1 cellular context compared by ENCODE assay signal in the genomic region with DNA sequence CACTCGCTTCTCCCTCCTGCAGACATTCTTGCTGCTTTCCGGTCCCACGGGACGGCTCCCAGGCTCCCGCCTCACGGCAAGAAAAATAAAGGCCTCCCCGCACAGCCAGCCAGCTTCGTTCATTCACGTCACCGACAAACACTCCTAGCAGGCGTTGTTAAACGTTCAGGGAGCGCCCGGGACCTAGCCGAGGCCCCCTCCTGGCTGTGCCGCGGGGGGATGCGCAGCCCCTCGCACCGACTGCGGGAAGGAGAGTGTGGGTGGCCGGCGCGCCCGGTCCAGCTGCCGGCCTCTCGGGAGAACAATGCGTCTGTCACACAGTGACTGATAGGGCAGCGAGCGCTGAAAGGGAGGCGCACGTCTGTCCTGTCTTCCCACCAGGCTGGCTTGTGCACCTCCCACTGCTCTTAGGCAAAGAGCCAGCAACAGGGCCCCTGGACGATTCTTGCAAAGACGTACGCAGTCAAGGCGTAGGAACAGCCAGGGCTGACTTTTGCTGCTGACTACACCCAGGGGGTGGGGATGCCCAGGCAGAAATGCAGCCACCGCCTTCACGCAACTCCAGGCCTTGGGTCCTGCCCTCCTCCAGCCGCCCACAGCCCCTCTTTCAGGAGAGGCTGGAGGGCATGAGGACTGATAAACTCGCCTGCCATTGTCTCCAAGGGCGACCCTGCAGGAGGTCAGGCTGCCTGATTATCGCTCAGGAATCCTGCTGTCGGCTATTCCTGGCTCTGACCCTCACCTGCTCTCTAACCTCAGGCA.
A peak's percentile ranks its signal among the peaks of the same experiment; 100 is the strongest.
TF ChIP-seq lines count a peak whose summit lies in the region.

No MANE protein-coding gene starts in this region.

TF ChIP-seq in HEK293, 187 proteins besides CTCF, POLR2A, EP300 and RAD21 (continued from another document and continues in another):
- TF ChIP-seq, protein P1, sequence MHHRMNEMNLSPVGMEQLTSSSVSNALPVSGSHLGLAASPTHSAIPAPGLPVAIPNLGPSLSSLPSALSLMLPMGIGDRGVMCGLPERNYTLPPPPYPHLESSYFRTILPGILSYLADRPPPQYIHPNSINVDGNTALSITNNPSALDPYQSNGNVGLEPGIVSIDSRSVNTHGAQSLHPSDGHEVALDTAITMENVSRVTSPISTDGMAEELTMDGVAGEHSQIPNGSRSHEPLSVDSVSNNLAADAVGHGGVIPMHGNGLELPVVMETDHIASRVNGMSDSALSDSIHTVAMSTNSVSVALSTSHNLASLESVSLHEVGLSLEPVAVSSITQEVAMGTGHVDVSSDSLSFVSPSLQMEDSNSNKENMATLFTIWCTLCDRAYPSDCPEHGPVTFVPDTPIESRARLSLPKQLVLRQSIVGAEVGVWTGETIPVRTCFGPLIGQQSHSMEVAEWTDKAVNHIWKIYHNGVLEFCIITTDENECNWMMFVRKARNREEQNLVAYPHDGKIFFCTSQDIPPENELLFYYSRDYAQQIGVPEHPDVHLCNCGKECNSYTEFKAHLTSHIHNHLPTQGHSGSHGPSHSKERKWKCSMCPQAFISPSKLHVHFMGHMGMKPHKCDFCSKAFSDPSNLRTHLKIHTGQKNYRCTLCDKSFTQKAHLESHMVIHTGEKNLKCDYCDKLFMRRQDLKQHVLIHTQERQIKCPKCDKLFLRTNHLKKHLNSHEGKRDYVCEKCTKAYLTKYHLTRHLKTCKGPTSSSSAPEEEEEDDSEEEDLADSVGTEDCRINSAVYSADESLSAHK (tag by site-specific recombination; IDR thresholded peaks at IDR 0.05): no peak
- TF ChIP-seq, protein P2, sequence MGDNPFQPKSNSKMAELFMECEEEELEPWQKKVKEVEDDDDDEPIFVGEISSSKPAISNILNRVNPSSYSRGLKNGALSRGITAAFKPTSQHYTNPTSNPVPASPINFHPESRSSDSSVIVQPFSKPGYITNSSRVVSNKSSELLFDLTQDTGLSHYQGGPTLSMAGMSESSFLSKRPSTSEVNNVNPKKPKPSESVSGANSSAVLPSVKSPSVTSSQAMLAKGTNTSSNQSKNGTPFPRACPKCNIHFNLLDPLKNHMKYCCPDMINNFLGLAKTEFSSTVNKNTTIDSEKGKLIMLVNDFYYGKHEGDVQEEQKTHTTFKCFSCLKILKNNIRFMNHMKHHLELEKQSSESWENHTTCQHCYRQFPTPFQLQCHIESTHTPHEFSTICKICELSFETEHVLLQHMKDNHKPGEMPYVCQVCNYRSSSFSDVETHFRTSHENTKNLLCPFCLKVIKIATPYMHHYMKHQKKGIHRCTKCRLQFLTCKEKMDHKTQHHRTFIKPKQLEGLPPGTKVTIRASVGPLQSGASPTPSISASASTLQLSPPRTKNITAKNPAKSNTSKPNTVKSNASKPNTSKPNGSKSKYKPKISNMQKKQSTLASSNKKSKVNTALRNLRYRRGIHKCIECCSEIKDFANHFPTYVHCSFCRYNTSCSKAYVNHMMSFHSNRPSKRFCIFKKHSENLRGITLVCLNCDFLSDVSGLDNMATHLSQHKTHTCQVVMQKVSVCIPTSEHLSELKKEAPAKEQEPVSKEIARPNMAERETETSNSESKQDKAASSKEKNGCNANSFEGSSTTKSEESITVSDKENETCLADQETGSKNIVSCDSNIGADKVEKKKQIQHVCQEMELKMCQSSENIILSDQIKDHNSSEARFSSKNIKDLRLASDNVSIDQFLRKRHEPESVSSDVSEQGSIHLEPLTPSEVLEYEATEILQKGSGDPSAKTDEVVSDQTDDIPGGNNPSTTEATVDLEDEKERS (tag by site-specific recombination; IDR thresholded peaks at IDR 0.05): no peak
- TF ChIP-seq ZNF843 (tag by site-specific recombination; IDR thresholded peaks at IDR 0.05): peak; percentile 62
- TF ChIP-seq ZNF514 (tag by site-specific recombination; IDR thresholded peaks at IDR 0.05): no peak
- peak; percentile 95 for TF ChIP-seq ZSCAN30 (tag by site-specific recombination; IDR thresholded peaks at IDR 0.05)
- TF ChIP-seq ZNF433 (tag by site-specific recombination; IDR thresholded peaks at IDR 0.05; ENCODE audit: low read depth): no peak
- no peak for TF ChIP-seq ZNF596 (tag by site-specific recombination; IDR thresholded peaks at IDR 0.05)
- TF ChIP-seq ZNF211 (tag by site-specific recombination; IDR thresholded peaks at IDR 0.05; ENCODE audit: low read depth): no peak
- TF ChIP-seq, protein P3, sequence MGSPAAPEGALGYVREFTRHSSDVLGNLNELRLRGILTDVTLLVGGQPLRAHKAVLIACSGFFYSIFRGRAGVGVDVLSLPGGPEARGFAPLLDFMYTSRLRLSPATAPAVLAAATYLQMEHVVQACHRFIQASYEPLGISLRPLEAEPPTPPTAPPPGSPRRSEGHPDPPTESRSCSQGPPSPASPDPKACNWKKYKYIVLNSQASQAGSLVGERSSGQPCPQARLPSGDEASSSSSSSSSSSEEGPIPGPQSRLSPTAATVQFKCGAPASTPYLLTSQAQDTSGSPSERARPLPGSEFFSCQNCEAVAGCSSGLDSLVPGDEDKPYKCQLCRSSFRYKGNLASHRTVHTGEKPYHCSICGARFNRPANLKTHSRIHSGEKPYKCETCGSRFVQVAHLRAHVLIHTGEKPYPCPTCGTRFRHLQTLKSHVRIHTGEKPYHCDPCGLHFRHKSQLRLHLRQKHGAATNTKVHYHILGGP (tag by site-specific recombination; IDR thresholded peaks at IDR 0.05): no peak
- TF ChIP-seq ZNF133 (tag by site-specific recombination; IDR thresholded peaks at IDR 0.05): no peak
- TF ChIP-seq ZNF707 (tag by site-specific recombination; IDR thresholded peaks at IDR 0.05): no peak
- TF ChIP-seq SP2 (tag by site-specific recombination; IDR thresholded peaks at IDR 0.05): peak; percentile 45; the same call in 1 of the 2 replicates
- no peak for TF ChIP-seq KLF8 (tag by site-specific recombination; IDR thresholded peaks at IDR 0.05)
- no peak for TF ChIP-seq SALL2 (tag by site-specific recombination; IDR thresholded peaks at IDR 0.05; ENCODE audit: borderline replicate concordance)
- no peak for TF ChIP-seq ZNF785 (tag by site-specific recombination; IDR thresholded peaks at IDR 0.05)
- 0 out of 2 replicates have a peak, but pooled peaks have one; percentile 34 for TF ChIP-seq ZNF223 (tag by site-specific recombination; IDR thresholded peaks at IDR 0.05)
- peak; percentile 39; the same call in 1 of the 2 replicates for TF ChIP-seq KLF9 (tag by site-specific recombination; IDR thresholded peaks at IDR 0.05; ENCODE audit: low read depth)
- TF ChIP-seq GLIS1 (tag by site-specific recombination; IDR thresholded peaks at IDR 0.05): peak; percentile 84
- TF ChIP-seq ZNF37A (tag by site-specific recombination; IDR thresholded peaks at IDR 0.05): no peak
- TF ChIP-seq ZNF629 (tag by site-specific recombination; IDR thresholded peaks at IDR 0.05): peak; percentile 77
- peak; percentile 89 for TF ChIP-seq ZNF777 (tag by site-specific recombination; IDR thresholded peaks at IDR 0.05; ENCODE audit: borderline replicate concordance)
- peak; percentile 92 for TF ChIP-seq WT1 (tag by site-specific recombination; IDR thresholded peaks at IDR 0.05)
- 0 out of 2 replicates have a peak, but pooled peaks have one; percentile 9 for TF ChIP-seq FEZF1 (tag by site-specific recombination; IDR thresholded peaks at IDR 0.05)
- no peak for TF ChIP-seq ZNF510 (tag by site-specific recombination; IDR thresholded peaks at IDR 0.05; ENCODE audit: insufficient replicate concordance)
- TF ChIP-seq TRIM28 (IDR thresholded peaks at IDR 0.05; ENCODE audit: borderline replicate concordance, low read length): peak; percentile 91
- TF ChIP-seq TCF7L2 (IDR thresholded peaks at IDR 0.05; ENCODE audit: borderline replicate concordance, low read depth, low read length): no peak
- TF ChIP-seq HOXD13 (CRISPR knock-in tag; IDR thresholded peaks at IDR 0.05; ENCODE audit: borderline replicate concordance): no peak
- TF ChIP-seq REPIN1 (tag by site-specific recombination; IDR thresholded peaks at IDR 0.05; ENCODE audit: low read depth): no peak
- peak; percentile 88 for TF ChIP-seq ZXDB (tag by site-specific recombination; IDR thresholded peaks at IDR 0.05)
- peak; percentile 64 for TF ChIP-seq MZF1 (tag by site-specific recombination; IDR thresholded peaks at IDR 0.05; ENCODE audit: borderline replicate concordance)
- TF ChIP-seq HOXA7 (CRISPR knock-in tag; IDR thresholded peaks at IDR 0.05; ENCODE audit: borderline replicate concordance): no peak
- TF ChIP-seq ZNF121 (tag by site-specific recombination; IDR thresholded peaks at IDR 0.05): 0 out of 2 replicates have a peak, but pooled peaks have one; percentile 12
- TF ChIP-seq, protein P4, sequence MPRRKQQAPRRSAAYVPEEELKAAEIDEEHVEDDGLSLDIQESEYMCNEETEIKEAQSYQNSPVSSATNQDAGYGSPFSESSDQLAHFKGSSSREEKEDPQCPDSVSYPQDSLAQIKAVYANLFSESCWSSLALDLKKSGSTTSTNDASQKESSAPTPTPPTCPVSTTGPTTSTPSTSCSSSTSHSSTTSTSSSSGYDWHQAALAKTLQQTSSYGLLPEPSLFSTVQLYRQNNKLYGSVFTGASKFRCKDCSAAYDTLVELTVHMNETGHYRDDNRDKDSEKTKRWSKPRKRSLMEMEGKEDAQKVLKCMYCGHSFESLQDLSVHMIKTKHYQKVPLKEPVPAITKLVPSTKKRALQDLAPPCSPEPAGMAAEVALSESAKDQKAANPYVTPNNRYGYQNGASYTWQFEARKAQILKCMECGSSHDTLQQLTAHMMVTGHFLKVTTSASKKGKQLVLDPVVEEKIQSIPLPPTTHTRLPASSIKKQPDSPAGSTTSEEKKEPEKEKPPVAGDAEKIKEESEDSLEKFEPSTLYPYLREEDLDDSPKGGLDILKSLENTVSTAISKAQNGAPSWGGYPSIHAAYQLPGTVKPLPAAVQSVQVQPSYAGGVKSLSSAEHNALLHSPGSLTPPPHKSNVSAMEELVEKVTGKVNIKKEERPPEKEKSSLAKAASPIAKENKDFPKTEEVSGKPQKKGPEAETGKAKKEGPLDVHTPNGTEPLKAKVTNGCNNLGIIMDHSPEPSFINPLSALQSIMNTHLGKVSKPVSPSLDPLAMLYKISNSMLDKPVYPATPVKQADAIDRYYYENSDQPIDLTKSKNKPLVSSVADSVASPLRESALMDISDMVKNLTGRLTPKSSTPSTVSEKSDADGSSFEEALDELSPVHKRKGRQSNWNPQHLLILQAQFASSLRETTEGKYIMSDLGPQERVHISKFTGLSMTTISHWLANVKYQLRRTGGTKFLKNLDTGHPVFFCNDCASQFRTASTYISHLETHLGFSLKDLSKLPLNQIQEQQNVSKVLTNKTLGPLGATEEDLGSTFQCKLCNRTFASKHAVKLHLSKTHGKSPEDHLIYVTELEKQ (tag by site-specific recombination; IDR thresholded peaks at IDR 0.05; ENCODE audit: borderline replicate concordance): 0 out of 2 replicates have a peak, but pooled peaks have one; percentile 60
- TF ChIP-seq, protein P5, sequence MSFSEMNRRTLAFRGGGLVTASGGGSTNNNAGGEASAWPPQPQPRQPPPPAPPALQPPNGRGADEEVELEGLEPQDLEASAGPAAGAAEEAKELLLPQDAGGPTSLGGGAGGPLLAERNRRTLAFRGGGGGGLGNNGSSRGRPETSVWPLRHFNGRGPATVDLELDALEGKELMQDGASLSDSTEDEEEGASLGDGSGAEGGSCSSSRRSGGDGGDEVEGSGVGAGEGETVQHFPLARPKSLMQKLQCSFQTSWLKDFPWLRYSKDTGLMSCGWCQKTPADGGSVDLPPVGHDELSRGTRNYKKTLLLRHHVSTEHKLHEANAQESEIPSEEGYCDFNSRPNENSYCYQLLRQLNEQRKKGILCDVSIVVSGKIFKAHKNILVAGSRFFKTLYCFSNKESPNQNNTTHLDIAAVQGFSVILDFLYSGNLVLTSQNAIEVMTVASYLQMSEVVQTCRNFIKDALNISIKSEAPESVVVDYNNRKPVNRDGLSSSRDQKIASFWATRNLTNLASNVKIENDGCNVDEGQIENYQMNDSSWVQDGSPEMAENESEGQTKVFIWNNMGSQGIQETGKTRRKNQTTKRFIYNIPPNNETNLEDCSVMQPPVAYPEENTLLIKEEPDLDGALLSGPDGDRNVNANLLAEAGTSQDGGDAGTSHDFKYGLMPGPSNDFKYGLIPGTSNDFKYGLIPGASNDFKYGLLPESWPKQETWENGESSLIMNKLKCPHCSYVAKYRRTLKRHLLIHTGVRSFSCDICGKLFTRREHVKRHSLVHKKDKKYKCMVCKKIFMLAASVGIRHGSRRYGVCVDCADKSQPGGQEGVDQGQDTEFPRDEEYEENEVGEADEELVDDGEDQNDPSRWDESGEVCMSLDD (tag by site-specific recombination; IDR thresholded peaks at IDR 0.05): peak; percentile 48; the same call in 1 of the 2 replicates
- TF ChIP-seq BCL11A (tag by site-specific recombination; IDR thresholded peaks at IDR 0.05; ENCODE audit: low read depth): no peak
- no peak for TF ChIP-seq ZNF776 (tag by site-specific recombination; IDR thresholded peaks at IDR 0.05; ENCODE audit: borderline replicate concordance)
- TF ChIP-seq, protein P6, sequence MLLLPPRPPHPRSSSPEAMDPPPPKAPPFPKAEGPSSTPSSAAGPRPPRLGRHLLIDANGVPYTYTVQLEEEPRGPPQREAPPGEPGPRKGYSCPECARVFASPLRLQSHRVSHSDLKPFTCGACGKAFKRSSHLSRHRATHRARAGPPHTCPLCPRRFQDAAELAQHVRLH (tag by site-specific recombination; IDR thresholded peaks at IDR 0.05): no peak
- TF ChIP-seq ZNF366 (tag by site-specific recombination; conservative IDR thresholded peaks at IDR 0.05): peak; percentile 72
- TF ChIP-seq, protein P7, sequence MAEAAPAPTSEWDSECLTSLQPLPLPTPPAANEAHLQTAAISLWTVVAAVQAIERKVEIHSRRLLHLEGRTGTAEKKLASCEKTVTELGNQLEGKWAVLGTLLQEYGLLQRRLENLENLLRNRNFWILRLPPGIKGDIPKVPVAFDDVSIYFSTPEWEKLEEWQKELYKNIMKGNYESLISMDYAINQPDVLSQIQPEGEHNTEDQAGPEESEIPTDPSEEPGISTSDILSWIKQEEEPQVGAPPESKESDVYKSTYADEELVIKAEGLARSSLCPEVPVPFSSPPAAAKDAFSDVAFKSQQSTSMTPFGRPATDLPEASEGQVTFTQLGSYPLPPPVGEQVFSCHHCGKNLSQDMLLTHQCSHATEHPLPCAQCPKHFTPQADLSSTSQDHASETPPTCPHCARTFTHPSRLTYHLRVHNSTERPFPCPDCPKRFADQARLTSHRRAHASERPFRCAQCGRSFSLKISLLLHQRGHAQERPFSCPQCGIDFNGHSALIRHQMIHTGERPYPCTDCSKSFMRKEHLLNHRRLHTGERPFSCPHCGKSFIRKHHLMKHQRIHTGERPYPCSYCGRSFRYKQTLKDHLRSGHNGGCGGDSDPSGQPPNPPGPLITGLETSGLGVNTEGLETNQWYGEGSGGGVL (tag by site-specific recombination; IDR thresholded peaks at IDR 0.05): peak; percentile 40; the same call in 1 of the 2 replicates
- TF ChIP-seq, protein P8, sequence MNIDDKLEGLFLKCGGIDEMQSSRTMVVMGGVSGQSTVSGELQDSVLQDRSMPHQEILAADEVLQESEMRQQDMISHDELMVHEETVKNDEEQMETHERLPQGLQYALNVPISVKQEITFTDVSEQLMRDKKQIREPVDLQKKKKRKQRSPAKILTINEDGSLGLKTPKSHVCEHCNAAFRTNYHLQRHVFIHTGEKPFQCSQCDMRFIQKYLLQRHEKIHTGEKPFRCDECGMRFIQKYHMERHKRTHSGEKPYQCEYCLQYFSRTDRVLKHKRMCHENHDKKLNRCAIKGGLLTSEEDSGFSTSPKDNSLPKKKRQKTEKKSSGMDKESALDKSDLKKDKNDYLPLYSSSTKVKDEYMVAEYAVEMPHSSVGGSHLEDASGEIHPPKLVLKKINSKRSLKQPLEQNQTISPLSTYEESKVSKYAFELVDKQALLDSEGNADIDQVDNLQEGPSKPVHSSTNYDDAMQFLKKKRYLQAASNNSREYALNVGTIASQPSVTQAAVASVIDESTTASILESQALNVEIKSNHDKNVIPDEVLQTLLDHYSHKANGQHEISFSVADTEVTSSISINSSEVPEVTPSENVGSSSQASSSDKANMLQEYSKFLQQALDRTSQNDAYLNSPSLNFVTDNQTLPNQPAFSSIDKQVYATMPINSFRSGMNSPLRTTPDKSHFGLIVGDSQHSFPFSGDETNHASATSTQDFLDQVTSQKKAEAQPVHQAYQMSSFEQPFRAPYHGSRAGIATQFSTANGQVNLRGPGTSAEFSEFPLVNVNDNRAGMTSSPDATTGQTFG (tag by site-specific recombination; IDR thresholded peaks at IDR 0.05; ENCODE audit: borderline replicate concordance): no peak
